Comparison of ENCODE assay signal across 1 cellular context in the genomic region with DNA sequence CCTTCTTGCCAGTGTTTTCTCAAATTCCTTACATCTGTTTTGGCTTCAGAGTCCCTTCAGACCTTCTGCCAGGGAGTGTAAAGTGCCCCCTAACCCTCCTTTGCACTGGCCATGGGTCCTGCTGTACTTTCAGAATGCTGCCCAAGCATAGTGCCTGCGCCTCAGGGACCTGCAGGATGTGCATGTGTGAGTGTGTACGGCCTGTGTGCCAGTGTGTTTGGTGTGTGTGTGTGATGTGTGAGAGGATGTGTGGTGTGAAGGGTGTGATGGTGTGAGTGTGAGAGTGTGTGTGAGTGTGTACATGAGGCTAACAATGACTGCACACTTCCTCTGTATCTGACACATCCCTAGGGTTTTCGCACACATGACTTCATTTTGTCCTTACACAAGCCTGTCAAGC.
TF ChIP-seq lines count a peak whose summit lies in the region.

No MANE protein-coding gene starts in this region.

TF ChIP-seq in IMR-90, 13 proteins besides CTCF, POLR2A, EP300 and RAD21 (continued from another document):
- TF ChIP-seq FOS (IDR thresholded peaks at IDR 0.05; ENCODE audit: low read depth, low read length) (no peak), RCOR1 (IDR thresholded peaks at IDR 0.05; ENCODE audit: insufficient replicate concordance, low read length) (no peak), CHD1 (IDR thresholded peaks at IDR 0.05; ENCODE audit: low read depth, low read length) (no peak), MAZ (IDR thresholded peaks at IDR 0.05; ENCODE audit: borderline replicate concordance, low read depth, low read length) (no peak), SMC3 (IDR thresholded peaks at IDR 0.05; ENCODE audit: low read depth, low read length) (no peak), BHLHE40 (IDR thresholded peaks at IDR 0.05; ENCODE audit: low read depth, low read length) (no peak)
TF ChIP-seq in IMR-90: peak in this region for 0.
